ENCODE assay signal across 2 cellular contexts in the genomic region with DNA sequence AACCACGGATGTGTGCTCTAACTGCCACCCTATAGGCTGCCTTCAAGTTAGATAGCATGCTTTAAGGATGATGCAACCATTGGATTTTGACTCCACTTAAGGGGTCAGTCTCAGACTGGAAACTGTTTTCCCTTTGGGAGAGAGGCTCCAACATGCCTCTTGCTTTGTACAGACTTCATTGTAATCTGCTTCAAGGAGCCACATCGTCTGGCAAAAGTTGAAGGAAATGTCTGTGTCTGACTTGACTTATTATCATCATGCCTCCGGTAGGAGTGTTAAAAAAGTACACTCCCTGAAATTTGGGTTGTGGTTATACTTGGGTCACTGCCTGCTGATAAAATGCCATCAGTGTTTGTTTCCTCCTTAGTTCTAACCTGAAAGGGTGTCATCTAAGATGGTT.
TF ChIP-seq lines count a peak whose summit lies in the region.

No MANE protein-coding gene starts in this region.

TF ChIP-seq in GM23338, 12 proteins besides CTCF, POLR2A, EP300 and RAD21 (continued from another document and continues in another):
- TF ChIP-seq, protein P1, sequence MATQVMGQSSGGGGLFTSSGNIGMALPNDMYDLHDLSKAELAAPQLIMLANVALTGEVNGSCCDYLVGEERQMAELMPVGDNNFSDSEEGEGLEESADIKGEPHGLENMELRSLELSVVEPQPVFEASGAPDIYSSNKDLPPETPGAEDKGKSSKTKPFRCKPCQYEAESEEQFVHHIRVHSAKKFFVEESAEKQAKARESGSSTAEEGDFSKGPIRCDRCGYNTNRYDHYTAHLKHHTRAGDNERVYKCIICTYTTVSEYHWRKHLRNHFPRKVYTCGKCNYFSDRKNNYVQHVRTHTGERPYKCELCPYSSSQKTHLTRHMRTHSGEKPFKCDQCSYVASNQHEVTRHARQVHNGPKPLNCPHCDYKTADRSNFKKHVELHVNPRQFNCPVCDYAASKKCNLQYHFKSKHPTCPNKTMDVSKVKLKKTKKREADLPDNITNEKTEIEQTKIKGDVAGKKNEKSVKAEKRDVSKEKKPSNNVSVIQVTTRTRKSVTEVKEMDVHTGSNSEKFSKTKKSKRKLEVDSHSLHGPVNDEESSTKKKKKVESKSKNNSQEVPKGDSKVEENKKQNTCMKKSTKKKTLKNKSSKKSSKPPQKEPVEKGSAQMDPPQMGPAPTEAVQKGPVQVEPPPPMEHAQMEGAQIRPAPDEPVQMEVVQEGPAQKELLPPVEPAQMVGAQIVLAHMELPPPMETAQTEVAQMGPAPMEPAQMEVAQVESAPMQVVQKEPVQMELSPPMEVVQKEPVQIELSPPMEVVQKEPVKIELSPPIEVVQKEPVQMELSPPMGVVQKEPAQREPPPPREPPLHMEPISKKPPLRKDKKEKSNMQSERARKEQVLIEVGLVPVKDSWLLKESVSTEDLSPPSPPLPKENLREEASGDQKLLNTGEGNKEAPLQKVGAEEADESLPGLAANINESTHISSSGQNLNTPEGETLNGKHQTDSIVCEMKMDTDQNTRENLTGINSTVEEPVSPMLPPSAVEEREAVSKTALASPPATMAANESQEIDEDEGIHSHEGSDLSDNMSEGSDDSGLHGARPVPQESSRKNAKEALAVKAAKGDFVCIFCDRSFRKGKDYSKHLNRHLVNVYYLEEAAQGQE (IDR thresholded peaks at IDR 0.05; ENCODE audit: unreplicated experiment), result no peak
- TF ChIP-seq ZNF331 (CRISPR knock-in tag; IDR thresholded peaks at IDR 0.05; ENCODE audit: low read depth), result no peak
- TF ChIP-seq ZNF462 (CRISPR knock-in tag; IDR thresholded peaks at IDR 0.05), result no peak
- no peak for TF ChIP-seq ZNF114 (CRISPR knock-in tag; IDR thresholded peaks at IDR 0.05)
- no peak for TF ChIP-seq JUNB (IDR thresholded peaks at IDR 0.05; ENCODE audit: unreplicated experiment)
- no peak for TF ChIP-seq POLR2AphosphoS5 (IDR thresholded peaks at IDR 0.05; ENCODE audit: low read depth)
- no peak for TF ChIP-seq EZH2phosphoT487 (IDR thresholded peaks at IDR 0.05; ENCODE audit: unreplicated experiment)
- TF ChIP-seq CREB1 (CRISPR knock-in tag; IDR thresholded peaks at IDR 0.05; ENCODE audit: low read depth), result no peak
- TF ChIP-seq STAT1 (IDR thresholded peaks at IDR 0.05; ENCODE audit: unreplicated experiment), result no peak
- no peak for TF ChIP-seq ETS1 (IDR thresholded peaks at IDR 0.05)

TF ChIP-seq in SK-N-SH, 30 proteins besides CTCF, POLR2A, EP300 and RAD21 (continued from another document):
- TF ChIP-seq, protein P2, sequence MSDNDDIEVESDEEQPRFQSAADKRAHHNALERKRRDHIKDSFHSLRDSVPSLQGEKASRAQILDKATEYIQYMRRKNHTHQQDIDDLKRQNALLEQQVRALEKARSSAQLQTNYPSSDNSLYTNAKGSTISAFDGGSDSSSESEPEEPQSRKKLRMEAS (IDR thresholded peaks at IDR 0.05; ENCODE audit: low read depth), result peak; percentile 35; the same call in 1 of the 2 replicates
- TF ChIP-seq FOSL2 (IDR thresholded peaks at IDR 0.05; ENCODE audit: borderline replicate concordance, low read depth) (no peak), TEAD4 (IDR thresholded peaks at IDR 0.05; ENCODE audit: borderline replicate concordance, insufficient read depth) (no peak)
